In the genomic region with DNA sequence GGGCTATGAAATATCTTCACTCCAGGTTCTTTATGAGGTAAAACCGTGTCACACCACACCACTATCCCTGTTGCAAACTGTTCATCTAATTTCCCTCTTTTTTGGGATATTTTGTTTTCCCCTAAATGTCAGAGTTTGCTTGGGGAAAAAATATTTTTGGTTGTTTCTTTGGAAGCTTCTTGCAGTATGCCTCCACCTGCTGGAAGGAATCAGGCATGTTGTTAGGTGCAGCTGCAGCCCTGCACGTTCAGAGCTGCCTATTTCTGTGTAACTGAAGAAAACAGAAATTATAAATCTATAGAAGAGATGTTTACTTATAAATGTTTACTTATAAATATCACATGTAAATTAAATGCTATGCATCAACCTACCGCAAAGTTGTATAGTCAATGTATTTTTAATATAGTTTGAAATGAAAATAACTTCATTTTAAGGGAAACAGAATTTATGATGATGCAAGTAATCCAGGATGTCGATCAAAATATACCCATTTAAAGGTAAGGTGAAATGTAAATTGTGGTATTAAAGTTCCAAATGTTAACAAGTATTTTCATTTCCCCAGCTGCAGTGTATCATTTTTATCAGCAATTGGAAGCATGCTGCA, we compare ENCODE assay signal across 9 cellular contexts.
DNase-seq lines count a peak whose midpoint lies in the region; FAIRE-seq and TF ChIP-seq lines count a peak whose summit lies in the region.
"Had no signal": no experiment of that assay in that cellular context is flagged by ENCODE, and none has a peak within 500 bp of the region (broad histone marks: within the 10 kb centered on the region; RNA-seq: fewer than 3 reads in every experiment).

No MANE protein-coding gene starts in this region.

- H3K4me3 Mint-ChIP-seq in mesothelial cell of epicardium, result no peak overlapping the region
- H3K4me3 Mint-ChIP-seq: naive B cell had no signal

- H3K4me1 ChIP-seq in GM23248 (ENCODE audit: insufficient read depth), result 0 out of 2 replicates have a peak, but pooled peaks cover 4% of the 10 kb centered on the region

- WGBS in GM23248 (ENCODE audit: low coverage in 1 of 2, low lambda C conversion rate in 2 of 2, missing lambda C conversion rate in 2 of 2), 2 experiments, result 13 to 16% methylated on average over 4 of the region's 4 CpGs

- no peak overlapping the region for H3K9ac ChIP-seq in GM23248

- in situ Hi-C loops in GM23248 (cut with MboI), result loop anchor here (25.0 kb wide), 1 partner anchor 1595 kb away; no protein-coding TSS in a partner anchor

- no peaks in the 10 kb centered on the region for H3K36me3 Mint-ChIP-seq in mesothelial cell of epicardium
- H3K36me3 Mint-ChIP-seq: naive B cell had no signal

- H3K27ac ChIP-seq in GM23248, result no peak overlapping the region

- H3K9me3 ChIP-seq in GM23248 (ENCODE audit: low read depth), result no peaks in the 10 kb centered on the region

- peaks cover 2% of the 10 kb centered on the region for H3K27me3 Mint-ChIP-seq in mesothelial cell of epicardium (ENCODE audit: low read depth)

- no peaks in the 10 kb centered on the region for H3F3A ChIP-seq in GM23248 (ENCODE audit: insufficient read depth)

- H3K4me2 ChIP-seq in GM23248 (ENCODE audit: unreplicated experiment), result no peak overlapping the region

- H3K36me3 ChIP-seq in GM23248 (ENCODE audit: low read depth), result no peaks in the 10 kb centered on the region
- H3K36me3 ChIP-seq in bronchial epithelial cell (ENCODE audit: control insufficient read depth, insufficient read depth, low read length), result no peaks in the 10 kb centered on the region

- no peaks in the 10 kb centered on the region for H3K9me3 Mint-ChIP-seq in mesothelial cell of epicardium
- H3K9me3 Mint-ChIP-seq: naive B cell had no signal

- H2AFZ ChIP-seq in GM23248, result no peak overlapping the region

- H3K27ac Mint-ChIP-seq in mesothelial cell of epicardium, result peak overlapping the region; percentile 77
- H3K27ac Mint-ChIP-seq: naive B cell had no signal

- H3K27me3 ChIP-seq in GM23248 (replicated peaks; ENCODE audit: insufficient read depth) (peaks cover 15% of the 10 kb centered on the region), bronchial epithelial cell (ENCODE audit: control insufficient read depth, insufficient read depth, low read length) (no peaks in the 10 kb centered on the region)

- peak; percentile 76 for DNase-seq in GM23248
- peak; percentile 51 for DNase-seq in NCI-H2196 (lab: John Stamatoyannopoulos, UW; ENCODE audit: unreplicated experiment)
- peak; percentile 65 for DNase-seq in bronchial epithelial cell (ENCODE audit: low read depth)
- no peak for DNase-seq in mesothelial cell of epicardium (ENCODE audit: low spot score in 2 of 2, unreplicated experiment in 2 of 2)
- no peak for DNase-seq in activated effector memory CD4-positive, alpha-beta T cell treated with Interleukin-2 at 50 U/mL for 16 hours
- no peak for DNase-seq in activated CD8-positive, alpha-beta memory T cell treated with anti-CD3 and anti-CD28 coated beads, Interleukin-2, amount 50 U/mL, for 4 hours
- DNase-seq in NOMO-1 (lab: John Stamatoyannopoulos, UW; ENCODE audit: unreplicated experiment in 2 of 2), result no peak
- no peak for DNase-seq in GM19240 (ENCODE audit: insufficient read length, low spot score)
- DNase-seq: naive B cell had no signal

- TF ChIP-seq CTCF in bronchial epithelial cell (IDR thresholded peaks at IDR 0.05; ENCODE audit: insufficient read depth, low read length, severe bottlenecking) (peak; percentile 71), mesothelial cell of epicardium (IDR thresholded peaks at IDR 0.05; ENCODE audit: unreplicated experiment) (peak; percentile 62)

- no peaks in the 10 kb centered on the region for H3K9me2 ChIP-seq in GM23248 (ENCODE audit: insufficient read depth)

- peaks cover 48% of the 10 kb centered on the region for H3K4me1 Mint-ChIP-seq in mesothelial cell of epicardium
- H3K4me1 Mint-ChIP-seq: naive B cell had no signal

- no peak for FAIRE-seq in bronchial epithelial cell (lab: Jason Lieb, UNC)

- no peak overlapping the region for H3K4me3 ChIP-seq in GM23248
- no peak overlapping the region for H3K4me3 ChIP-seq in bronchial epithelial cell (ENCODE audit: low read depth, low read length)

- no peaks in the 10 kb centered on the region for H3K79me2 ChIP-seq in GM23248 (ENCODE audit: insufficient read depth)

- H4K20me1 ChIP-seq in GM23248 (ENCODE audit: insufficient read depth), result no peaks in the 10 kb centered on the region

Comparison
In these comparisons a context has a peak if more than half of its experiments do, and no peak if none do; other contexts are left out.
1. DNase-seq: peak in GM23248 (single experiment), NCI-H2196 (single experiment) and bronchial epithelial cell (single experiment); none in mesothelial cell of epicardium (0 of 2), activated effector memory CD4-positive, alpha-beta T cell treated with Interleukin-2 at 50 U/mL for 16 hours (single experiment), activated CD8-positive, alpha-beta memory T cell treated with anti-CD3 and anti-CD28 coated beads, Interleukin-2, amount 50 U/mL, for 4 hours (single experiment), NOMO-1 (0 of 2) and GM19240 (single experiment).